ENCODE assay signal across 29 cellular contexts in the genomic region with DNA sequence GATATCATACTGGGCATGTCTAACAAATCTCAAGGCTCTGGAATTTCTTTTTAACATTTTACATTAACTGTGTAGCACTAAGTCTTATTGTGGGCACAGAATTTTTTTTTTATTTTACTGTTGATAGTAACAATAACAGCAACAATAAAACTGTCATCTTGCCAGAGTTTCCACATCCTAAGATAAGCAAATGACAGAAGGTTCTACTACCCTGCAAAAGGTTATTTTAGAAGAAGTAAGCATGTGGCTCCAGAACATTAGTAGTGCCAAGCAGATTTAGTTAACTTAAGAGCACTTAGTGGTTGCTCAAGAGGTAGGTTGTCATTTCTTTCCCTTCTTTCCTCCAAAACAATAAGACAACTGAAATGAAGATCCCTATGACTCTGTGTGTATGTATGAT.
A peak's percentile ranks its signal among the peaks of the same experiment; 100 is the strongest.
DNase-seq lines count a peak whose midpoint lies in the region; ATAC-seq, FAIRE-seq and TF ChIP-seq lines count a peak whose summit lies in the region.
"Had no signal": no experiment of that assay in that cellular context is flagged by ENCODE, and none has a peak within 500 bp of the region (broad histone marks: within the 10 kb centered on the region; RNA-seq: fewer than 3 reads in every experiment).

No MANE protein-coding gene starts in this region.

- H3K4me3 ChIP-seq in SK-N-SH (ENCODE audit: low read depth in 2 of 2, low read length in 1 of 2) (no peak overlapping the region), GM23248 (no peak overlapping the region), endothelial cell of umbilical vein (replicated peaks in 1 of 3; ENCODE audit: insufficient read depth in 1 of 3, low read depth in 1 of 3, low read length in 3 of 3) (no peak overlapping the region), left lung (no peak overlapping the region), WERI-Rb-1 (ENCODE audit: low read depth, low read length) (no peak overlapping the region)
- H3K4me3 ChIP-seq: colonic mucosa, ovary, smooth muscle cell, thoracic aorta had no signal

- TF ChIP-seq POLR2A in endothelial cell of umbilical vein (IDR thresholded peaks at IDR 0.05; ENCODE audit: low read depth, low read length) = no peak

- no peak for ATAC-seq in SK-N-SH treated with all-trans-retinoic acid at 6 μM for 48 hours
- peak; percentile 47 for ATAC-seq in left lung
- ATAC-seq in GM18870 (IDR thresholded peaks at IDR 0.05; ENCODE audit: unreplicated experiment) = no peak
- ATAC-seq: activated CD8-positive, alpha-beta T cell treated with anti-CD3 and anti-CD28 coated beads, Interleukin-2, amount 10 ng/mL, durations not matched to agents 7 days and 5 days; PC-3; stimulated activated naive CD8-positive, alpha-beta T cell treated with anti-CD3 and anti-CD28 coated beads, Interleukin-15, amount 100 ng/mL, for 72 hours had no signal

- H4K20me1 ChIP-seq in SK-N-SH (ENCODE audit: insufficient read depth) (no peaks in the 10 kb centered on the region), GM23248 (ENCODE audit: insufficient read depth) (no peaks in the 10 kb centered on the region), endothelial cell of umbilical vein (replicated peaks; ENCODE audit: control insufficient read depth, extremely low read depth, insufficient read depth, low read length) (no peaks in the 10 kb centered on the region)

- no peaks in the 10 kb centered on the region for H3K36me3 ChIP-seq in SK-N-SH (replicated peaks in 1 of 2; ENCODE audit: control insufficient read depth in 1 of 2, insufficient read depth in 2 of 2, low read length in 1 of 2)
- no peaks in the 10 kb centered on the region for H3K36me3 ChIP-seq in GM23248 (ENCODE audit: low read depth)
- H3K36me3 ChIP-seq in endothelial cell of umbilical vein (ENCODE audit: control insufficient read depth in 2 of 2, extremely low read depth in 1 of 2, insufficient read depth in 2 of 2, low read length in 2 of 2) = no peaks in the 10 kb centered on the region
- no peaks in the 10 kb centered on the region for H3K36me3 ChIP-seq in left lung
- H3K36me3 ChIP-seq in WERI-Rb-1 = no peaks in the 10 kb centered on the region
- H3K36me3 ChIP-seq: colonic mucosa, ovary, thoracic aorta had no signal

- TF ChIP-seq RAD21 in SK-N-SH (IDR thresholded peaks at IDR 0.05; ENCODE audit: low read length) = no peak

- no peak overlapping the region for H3K4me2 ChIP-seq in SK-N-SH
- H3K4me2 ChIP-seq in GM23248 (ENCODE audit: unreplicated experiment) = no peak overlapping the region
- no peak overlapping the region for H3K4me2 ChIP-seq in endothelial cell of umbilical vein (ENCODE audit: insufficient read depth, low read length)
- H3K4me2 ChIP-seq: smooth muscle cell had no signal

- TF ChIP-seq CTCF in SK-N-SH (IDR thresholded peaks at IDR 0.05) = no peak
- no peak for TF ChIP-seq CTCF in endothelial cell of umbilical vein (IDR thresholded peaks at IDR 0.05; ENCODE audit: extremely low read depth in 1 of 2, insufficient read depth in 1 of 2, low read depth in 1 of 2, low read length in 2 of 2)
- no peak for TF ChIP-seq CTCF in left lung (IDR thresholded peaks at IDR 0.05)
- TF ChIP-seq CTCF in WERI-Rb-1 (IDR thresholded peaks at IDR 0.05; ENCODE audit: low read depth, low read length) = no peak

- H3K27me3 ChIP-seq in SK-N-SH (ENCODE audit: insufficient read depth) (no peaks in the 10 kb centered on the region), GM23248 (replicated peaks; ENCODE audit: insufficient read depth) (no peaks in the 10 kb centered on the region), endothelial cell of umbilical vein (ENCODE audit: control insufficient read depth in 2 of 2, insufficient read depth in 2 of 2, low read length in 2 of 2) (no peaks in the 10 kb centered on the region), left lung (no peaks in the 10 kb centered on the region), WERI-Rb-1 (ENCODE audit: insufficient read depth, low read depth, severe bottlenecking) (no peaks in the 10 kb centered on the region)
- H3K27me3 ChIP-seq: colonic mucosa, ovary had no signal

- no TSS peak for BruUV-seq in endothelial cell of umbilical vein (replicated peaks; lab: Mats Ljungman, UMichigan)

- no peak for DNase-seq in SK-N-SH
- DNase-seq in GM23248 = peak; percentile 23
- peak; percentile 75 for DNase-seq in endothelial cell of umbilical vein (ENCODE audit: low read depth, low spot score)
- no peak for DNase-seq in left lung
- no peak for DNase-seq in WERI-Rb-1
- DNase-seq in GM19238 (ENCODE audit: insufficient read length, low spot score) = no peak
- DNase-seq: activated CD4-positive, alpha-beta T cell treated with anti-CD3 and anti-CD28 coated beads for 36 hours; activated CD8-positive, alpha-beta T cell treated with anti-CD3 and anti-CD28 coated beads, Interleukin-2, amount 10 ng/mL, durations not matched to agents 7 days and 5 days; activated naive CD4-positive, alpha-beta T cell treated with anti-CD3 and anti-CD28 coated beads, Interleukin-2, amount 10 ng/mL, durations not matched to agents 7 days and 5 days; amygdala; CD4-positive, alpha-beta T cell; colonic mucosa; DMS79 treated with DMSO at 0.1 percent for 48 hours; effector CD8-positive, alpha-beta T cell; GF-D8; mammary epithelial cell; NCI-H1092; NCI-H1694; NCI-H69; ovary; PC-3; stimulated activated naive CD8-positive, alpha-beta T cell treated with anti-CD3 and anti-CD28 coated beads, Interleukin-15, amount 100 ng/mL, for 72 hours had no signal

- H3F3A ChIP-seq in SK-N-SH (replicated peaks; ENCODE audit: insufficient read depth) (peaks cover 29% of the 10 kb centered on the region), GM23248 (ENCODE audit: insufficient read depth) (peaks cover 30% of the 10 kb centered on the region)

- H3K4me1 ChIP-seq in SK-N-SH (ENCODE audit: control insufficient read depth in 1 of 2, insufficient read depth in 2 of 2, low read depth in 1 of 2, low read length in 1 of 2) = peaks cover 4 to 42% of the 10 kb centered on the region in 2 experiments
- peaks cover 44% of the 10 kb centered on the region for H3K4me1 ChIP-seq in GM23248 (ENCODE audit: insufficient read depth)
- H3K4me1 ChIP-seq in endothelial cell of umbilical vein (ENCODE audit: control insufficient read depth, extremely low read depth, insufficient read depth, low read length) = peaks cover 18% of the 10 kb centered on the region
- H3K4me1 ChIP-seq in left lung = no peaks in the 10 kb centered on the region
- H3K4me1 ChIP-seq: colonic mucosa had no signal

- CTCF ChIA-PET in SK-N-SH (lab: Yijun Ruan, JAX) = interaction anchor here (0.8 kb wide), 1 partner anchor 453 kb away, joined by 4 read pairs; no protein-coding TSS in a partner anchor
- CTCF ChIA-PET in endothelial cell of umbilical vein (lab: Charles Lee) = interaction anchor here (1.2 to 3.7 kb wide), 3 partner anchors 250 to 453 kb away, joined by 3 to 56 read pairs (median 38); no protein-coding TSS in a partner anchor

- H3K9me2 ChIP-seq in SK-N-SH (no peaks in the 10 kb centered on the region), GM23248 (ENCODE audit: insufficient read depth) (no peaks in the 10 kb centered on the region)

- intact Hi-C loops in endothelial cell of umbilical vein (cut with micrococcal nuclease) (loop anchor here (1.0 kb wide), 1 partner anchor 133 kb away; no protein-coding TSS in a partner anchor), left lung (cut with DNase I) (no loop called here)

- no peak overlapping the region for H3K9ac ChIP-seq in SK-N-SH
- no peak overlapping the region for H3K9ac ChIP-seq in GM23248
- no peak overlapping the region for H3K9ac ChIP-seq in endothelial cell of umbilical vein (replicated peaks; ENCODE audit: extremely low read depth, insufficient read depth, low read length)

- dilution Hi-C loops in endothelial cell of umbilical vein (cut with MboI; ENCODE audit: extremely low pct_ligation_motif_present, low sequenced_read_pairs) = no loop called here

- no peaks in the 10 kb centered on the region for H3K9me1 ChIP-seq in endothelial cell of umbilical vein (replicated peaks; ENCODE audit: control insufficient read depth, extremely low read depth, insufficient read depth, low read length)

- H2AFZ ChIP-seq in SK-N-SH (ENCODE audit: low read depth) (no peak overlapping the region), GM23248 (0 out of 2 replicates have a peak overlapping the region, but pooled peaks have one; percentile 37), endothelial cell of umbilical vein (ENCODE audit: low read depth, low read length) (no peak overlapping the region)

- POLR2A ChIA-PET in SK-N-SH (lab: Yijun Ruan, JAX) = no interaction called here
- POLR2A ChIA-PET in endothelial cell of umbilical vein (lab: Charles Lee) = no interaction called here

- no peaks in the 10 kb centered on the region for H3K79me2 ChIP-seq in SK-N-SH (ENCODE audit: insufficient read depth)
- H3K79me2 ChIP-seq in GM23248 (ENCODE audit: insufficient read depth) = no peaks in the 10 kb centered on the region
- no peaks in the 10 kb centered on the region for H3K79me2 ChIP-seq in endothelial cell of umbilical vein (ENCODE audit: control insufficient read depth, insufficient read depth, low read length)

- in situ Hi-C loops in GM23248 (cut with MboI) = no loop called here

- no peak for TF ChIP-seq EP300 in SK-N-SH (IDR thresholded peaks at IDR 0.05; ENCODE audit: borderline replicate concordance in 1 of 2, low read depth in 1 of 2, low read length in 1 of 2)

- no peaks in the 10 kb centered on the region for H3K9me3 ChIP-seq in SK-N-SH
- no peaks in the 10 kb centered on the region for H3K9me3 ChIP-seq in GM23248 (ENCODE audit: low read depth)
- peaks cover 1% of the 10 kb centered on the region for H3K9me3 ChIP-seq in endothelial cell of umbilical vein (replicated peaks; ENCODE audit: control insufficient read depth, insufficient read depth, low read length)
- peaks cover 0 to 6% of the 10 kb centered on the region in 2 donors for H3K9me3 ChIP-seq in left lung
- no peaks in the 10 kb centered on the region for H3K9me3 ChIP-seq in WERI-Rb-1 (ENCODE audit: severe bottlenecking)
- H3K9me3 ChIP-seq: colonic mucosa, ovary, thoracic aorta had no signal

- no peak for FAIRE-seq in endothelial cell of umbilical vein (lab: Jason Lieb, UNC)
- FAIRE-seq: A204.1, frontal cortex had no signal

- H3K27ac ChIP-seq in SK-N-SH (ENCODE audit: low read depth in 2 of 2, low read length in 1 of 2) (peak overlapping the region in 1 of 2 experiments; percentile 69; a peak in 1 of 4 replicates), GM23248 (peak overlapping the region; percentile 48; the same call in 1 of the 2 replicates), endothelial cell of umbilical vein (ENCODE audit: insufficient read depth, low read depth, low read length) (no peak overlapping the region), left lung (no peak overlapping the region), WERI-Rb-1 (no peak overlapping the region)
- H3K27ac ChIP-seq: colonic mucosa, epithelial cell of prostate, ovary, thoracic aorta had no signal

TF ChIP-seq in SK-N-SH treated with all-trans-retinoic acid at 6 μM for 48 hours, 23 proteins besides CTCF, POLR2A, EP300 and RAD21 (continues in another document):
- TF ChIP-seq BACH2 (CRISPR knock-in tag; IDR thresholded peaks at IDR 0.05; ENCODE audit: borderline replicate concordance) = no peak

TF ChIP-seq in endothelial cell of umbilical vein, 7 proteins besides CTCF, POLR2A, EP300 and RAD21 (continues in another document):
- TF ChIP-seq MYC (IDR thresholded peaks at IDR 0.05; ENCODE audit: low read depth, low read length) (no peak), GATA2 (IDR thresholded peaks at IDR 0.05; ENCODE audit: insufficient read depth, insufficient read length, low read depth, low read length) (no peak), EZH2 (IDR thresholded peaks at IDR 0.05; ENCODE audit: borderline replicate concordance, low read depth, low read length, severe bottlenecking) (no peak)

Comparison
In these comparisons a context has a peak if more than half of its experiments do, and no peak if none do; other contexts are left out.
1. DNase-seq: peak in GM23248 (single experiment) and endothelial cell of umbilical vein (single experiment); none in SK-N-SH (single experiment), left lung (0 of 2), WERI-Rb-1 (single experiment) and GM19238 (single experiment).